Comparison of ENCODE assay signal across 21 cellular contexts in the genomic region with DNA sequence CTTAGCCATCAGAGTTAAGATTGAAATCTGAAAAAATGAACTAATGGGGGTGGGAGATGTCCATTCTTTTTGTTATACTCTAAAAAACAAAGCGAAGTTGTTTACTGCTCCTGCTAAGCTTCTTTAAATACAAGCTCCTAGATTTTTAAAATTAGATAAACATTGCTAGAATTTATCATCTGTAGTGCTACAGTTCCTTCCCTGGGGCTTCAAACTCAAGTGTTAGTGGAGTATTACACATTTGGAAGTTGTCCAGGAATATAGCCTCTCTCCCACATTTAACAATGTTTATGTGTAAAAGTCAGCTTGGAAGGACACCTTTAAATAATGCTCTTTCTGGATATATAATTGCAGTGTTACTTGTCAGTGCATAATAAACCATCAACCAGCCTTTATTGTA.
"Had no signal": no experiment of that assay in that cellular context is flagged by ENCODE, and none has a peak within 500 bp of the region (broad histone marks: within the 10 kb centered on the region; RNA-seq: fewer than 3 reads in every experiment).

No MANE protein-coding gene starts in this region.

- H3K36me3 Mint-ChIP-seq: activated CD8-positive, alpha-beta memory T cell treated with anti-CD3 and anti-CD28 coated beads, Interleukin-2, amount 10 ng/mL, durations not matched to agents 7 days and 5 days had no signal

- H3K4me3 Mint-ChIP-seq: activated B cell treated with CpG ODN at 0.5 μM for 24 hours; activated CD4-positive, alpha-beta memory T cell treated with anti-CD3 and anti-CD28 coated beads, Interleukin-2, amount 10 ng/mL, durations not matched to agents 7 days and 5 days; activated CD8-positive, alpha-beta memory T cell treated with anti-CD3 and anti-CD28 coated beads, Interleukin-2, amount 10 ng/mL, durations not matched to agents 7 days and 5 days; activated naive CD8-positive, alpha-beta T cell treated with anti-CD3 and anti-CD28 coated beads, Interleukin-2, amount 10 ng/mL, durations not matched to agents 7 days and 5 days; activated T-helper 17 cell treated with anti-CD3 and anti-CD28 coated beads, Interleukin-2, amount 50 U/mL, for 72 hours had no signal

- H3K9me3 Mint-ChIP-seq: activated B cell treated with CpG ODN at 0.5 μM for 24 hours; activated CD4-positive, alpha-beta memory T cell treated with anti-CD3 and anti-CD28 coated beads, Interleukin-2, amount 10 ng/mL, durations not matched to agents 7 days and 5 days; activated T-helper 17 cell treated with anti-CD3 and anti-CD28 coated beads, Interleukin-2, amount 50 U/mL, for 72 hours had no signal

- H3K4me1 ChIP-seq: right atrium auricular region, tibial nerve, vagina had no signal

- H3K4me1 Mint-ChIP-seq: activated B cell treated with CpG ODN at 0.5 μM for 24 hours had no signal

- ATAC-seq: activated CD8-positive, alpha-beta memory T cell treated with anti-CD3 and anti-CD28 coated beads, Interleukin-2, amount 10 ng/mL, durations not matched to agents 7 days and 5 days; activated T-helper 17 cell treated with anti-CD3 and anti-CD28 coated beads, Interleukin-2, amount 50 U/mL, for 72 hours; body of pancreas; heart right ventricle; left ventricle myocardium superior had no signal

- H3K27me3 ChIP-seq: body of pancreas, esophagus squamous epithelium, heart right ventricle, right atrium auricular region, tibial nerve, vagina had no signal

- H3K27ac ChIP-seq: body of pancreas, esophagus squamous epithelium, heart right ventricle, right atrium auricular region, tibial nerve, vagina had no signal

- H3K27me3 Mint-ChIP-seq: activated B cell treated with CpG ODN at 0.5 μM for 24 hours; activated CD4-positive, alpha-beta memory T cell treated with anti-CD3 and anti-CD28 coated beads, Interleukin-2, amount 10 ng/mL, durations not matched to agents 7 days and 5 days; activated naive CD8-positive, alpha-beta T cell treated with anti-CD3 and anti-CD28 coated beads, Interleukin-2, amount 10 ng/mL, durations not matched to agents 7 days and 5 days; activated T-helper 17 cell treated with anti-CD3 and anti-CD28 coated beads, Interleukin-2, amount 50 U/mL, for 72 hours had no signal

- H3K9me3 ChIP-seq: body of pancreas, esophagus squamous epithelium, vagina had no signal

- H3K36me3 ChIP-seq: esophagus squamous epithelium, heart right ventricle, right atrium auricular region, tibial nerve, vagina had no signal

- DNase-seq: activated B cell treated with CpG ODN at 0.5 μM for 24 hours; activated CD4-positive, alpha-beta memory T cell treated with anti-CD3 and anti-CD28 coated beads, Interleukin-2, amount 10 ng/mL, durations not matched to agents 7 days and 5 days; activated CD4-positive, alpha-beta T cell treated with anti-CD3 and anti-CD28 coated beads for 4 hours; activated CD8-positive, alpha-beta memory T cell treated with anti-CD3 and anti-CD28 coated beads, Interleukin-2, amount 10 ng/mL, durations not matched to agents 7 days and 5 days; activated naive CD4-positive, alpha-beta T cell; activated naive CD8-positive, alpha-beta T cell treated with anti-CD3 and anti-CD28 coated beads, Interleukin-2, amount 10 ng/mL, durations not matched to agents 7 days and 5 days; activated T-cell treated with anti-CD3 and anti-CD28 coated beads, Interleukin-2, amount 50 U/mL, for 1 hour; amygdala; body of pancreas; dermis blood vessel endothelial cell; effector memory CD4-positive, alpha-beta T cell; esophagus squamous epithelium; heart right ventricle; left ventricle myocardium superior; occipital lobe; stimulated activated CD4-positive, alpha-beta T cell treated with anti-CD3 and anti-CD28 coated beads, Interleukin-2, amount 100 ng/mL, for 24 hours; stimulated activated naive CD4-positive, alpha-beta T cell treated with Interleukin-2 at 50 U/mL for 16 hours had no signal

- H3K4me3 ChIP-seq: body of pancreas, esophagus squamous epithelium, heart right ventricle, right atrium auricular region, tibial nerve, vagina had no signal

- H3K27ac Mint-ChIP-seq: activated B cell treated with CpG ODN at 0.5 μM for 24 hours; activated CD4-positive, alpha-beta memory T cell treated with anti-CD3 and anti-CD28 coated beads, Interleukin-2, amount 10 ng/mL, durations not matched to agents 7 days and 5 days; activated CD8-positive, alpha-beta memory T cell treated with anti-CD3 and anti-CD28 coated beads, Interleukin-2, amount 10 ng/mL, durations not matched to agents 7 days and 5 days; activated naive CD8-positive, alpha-beta T cell treated with anti-CD3 and anti-CD28 coated beads, Interleukin-2, amount 10 ng/mL, durations not matched to agents 7 days and 5 days; activated T-helper 17 cell treated with anti-CD3 and anti-CD28 coated beads, Interleukin-2, amount 50 U/mL, for 72 hours had no signal
